18 cellular contexts compared by ENCODE assay signal in the genomic region with DNA sequence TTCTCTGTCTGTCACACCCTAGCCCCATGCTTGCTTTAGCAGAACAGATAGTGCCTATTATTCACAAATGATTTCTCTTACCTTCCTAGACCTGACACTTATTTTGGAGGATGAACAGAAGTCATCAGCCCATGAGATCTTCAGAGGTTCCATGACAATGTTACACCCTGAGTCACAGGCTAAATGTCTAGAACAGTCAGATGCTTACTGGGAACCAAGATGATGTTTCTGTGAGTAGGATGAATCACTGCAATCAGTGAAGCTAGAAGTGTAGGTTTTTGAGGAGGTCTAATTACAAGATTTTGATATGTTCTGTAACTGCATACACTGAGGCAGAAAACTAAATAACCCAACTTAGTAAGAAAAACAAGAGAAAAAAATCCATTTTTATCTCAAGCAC.
A peak's percentile ranks its signal among the peaks of the same experiment; 100 is the strongest.
DNase-seq lines count a peak whose midpoint lies in the region; ATAC-seq and TF ChIP-seq lines count a peak whose summit lies in the region.
"Had no signal": no experiment of that assay in that cellular context is flagged by ENCODE, and none has a peak within 500 bp of the region (broad histone marks: within the 10 kb centered on the region; RNA-seq: fewer than 3 reads in every experiment).

No MANE protein-coding gene starts in this region.

- no peaks in the 10 kb centered on the region for H3K27me3 ChIP-seq in PC-3 (ENCODE audit: low read length)

- no peak overlapping the region for H3K4me2 ChIP-seq in PC-3 (ENCODE audit: low read length)
- H3K4me2 ChIP-seq: hepatocyte had no signal

- H3K9ac ChIP-seq in PC-3 (ENCODE audit: low read length) = no peak overlapping the region

- H4K20me1 ChIP-seq in PC-3 (ENCODE audit: low read length) = no peaks in the 10 kb centered on the region

- ATAC-seq in PC-3 = peak; percentile 21; the same call in 1 of the 2 replicates
- no peak for ATAC-seq in HG03571 (IDR thresholded peaks at IDR 0.05; ENCODE audit: unreplicated experiment)
- ATAC-seq in HG03342 (IDR thresholded peaks at IDR 0.05; ENCODE audit: unreplicated experiment) = no peak
- no peak for ATAC-seq in Right ventricle myocardium inferior
- ATAC-seq: CD8-positive, alpha-beta T cell; K562; left ventricle myocardium superior; naive thymus-derived CD8-positive, alpha-beta T cell; Panc1 had no signal

- H3F3A ChIP-seq in PC-3 (ENCODE audit: low read length, unreplicated experiment) = no peaks in the 10 kb centered on the region

- TF ChIP-seq CTCF in PC-3 (conservative IDR thresholded peaks at IDR 0.05; ENCODE audit: low read depth, low read length) = no peak
- no peak for TF ChIP-seq CTCF in epithelial cell of proximal tubule (conservative IDR thresholded peaks at IDR 0.05; ENCODE audit: low read depth, low read length)

- peak; percentile 62 for DNase-seq in EL
- DNase-seq in PC-3 = peak; percentile 45
- peak; percentile 68 for DNase-seq in epithelial cell of proximal tubule (ENCODE audit: low read depth)
- peak; percentile 63 for DNase-seq in skeletal muscle cell (ENCODE audit: low read depth)
- no peak for DNase-seq in Right ventricle myocardium inferior (ENCODE audit: missing footprints)
- DNase-seq: activated T-cell treated with anti-CD3 and anti-CD28 coated beads, Interleukin-2, amount 50 U/mL, for 24 hours; CD8-positive, alpha-beta T cell; endodermal cell; left ventricle myocardium superior; naive thymus-derived CD8-positive, alpha-beta T cell; NCI-H1436; stimulated activated CD4-positive, alpha-beta T cell treated with anti-CD3 and anti-CD28 coated beads, Interleukin-4, amount 100 ng/mL, for 1 hour; T-helper 1 cell had no signal

- H3K4me3 ChIP-seq in PC-3 (ENCODE audit: low read length) (no peak overlapping the region), epithelial cell of proximal tubule (ENCODE audit: low read depth, low read length) (no peak overlapping the region), skeletal muscle cell (ENCODE audit: low read depth, low read length) (no peak overlapping the region)
- H3K4me3 ChIP-seq: hepatocyte, K562 had no signal

- no peaks in the 10 kb centered on the region for H3K79me2 ChIP-seq in PC-3 (ENCODE audit: low read length)
- H3K79me2 ChIP-seq: hepatocyte had no signal

- intact Hi-C loops in PC-3 (cut with micrococcal nuclease) = no loop called here
- intact Hi-C loops in Right ventricle myocardium inferior (cut with DNase I) = no loop called here

- CTCF ChIA-PET in PC-3 (lab: Charles Lee) = no interaction called here

- H3K36me3 ChIP-seq in PC-3 (ENCODE audit: low read depth, low read length) = no peaks in the 10 kb centered on the region

- H3K9me3 ChIP-seq in PC-3 (ENCODE audit: low read length) = no peaks in the 10 kb centered on the region

- H3K4me1 ChIP-seq in PC-3 (ENCODE audit: insufficient read depth, low read length) = peaks cover 15% of the 10 kb centered on the region

- POLR2A ChIA-PET in PC-3 (lab: Charles Lee; ENCODE audit: unreplicated experiment) = no interaction called here

- no peaks in the 10 kb centered on the region for H3K9me2 ChIP-seq in PC-3 (replicated peaks; ENCODE audit: low read length)

- no TSS peak for BruUV-seq in PC-3 (replicated peaks; lab: Mats Ljungman, UMichigan)

- H2AFZ ChIP-seq in PC-3 (ENCODE audit: low read length) = no peak overlapping the region
- H2AFZ ChIP-seq: hepatocyte had no signal

- H3K27ac ChIP-seq in PC-3 (ENCODE audit: low read length) = no peak overlapping the region
- H3K27ac ChIP-seq: hepatocyte had no signal
